In the genomic region with DNA sequence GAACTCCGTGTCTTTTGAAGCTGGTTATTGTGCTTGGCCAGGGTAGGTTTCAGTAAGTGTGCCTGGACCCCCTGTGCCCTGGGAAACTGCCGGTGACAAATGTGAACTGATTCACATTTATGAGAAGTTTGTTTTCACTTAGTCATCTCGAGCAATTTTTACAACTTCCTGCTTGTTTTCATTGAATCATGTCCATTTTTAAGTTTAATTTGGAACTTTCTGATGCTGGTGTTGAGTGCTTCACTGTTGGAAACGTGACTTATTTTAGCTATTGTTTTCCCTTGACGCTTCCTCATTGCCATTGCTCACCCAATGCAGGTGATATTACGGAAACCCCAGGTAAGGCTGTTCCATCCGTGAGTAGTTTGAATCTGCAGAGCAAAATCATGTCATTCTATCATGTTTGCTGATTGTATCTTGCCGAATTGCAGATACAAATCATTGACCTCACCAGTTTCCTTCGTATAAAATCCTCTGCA, we compare ENCODE assay signal across 16 cellular contexts.
A peak's percentile ranks its signal among the peaks of the same experiment; 100 is the strongest.
DNase-seq lines count a peak whose midpoint lies in the region; ATAC-seq and TF ChIP-seq lines count a peak whose summit lies in the region.
"Had no signal": no experiment of that assay in that cellular context is flagged by ENCODE, and none has a peak within 500 bp of the region (broad histone marks: within the 10 kb centered on the region; RNA-seq: fewer than 3 reads in every experiment).

No MANE protein-coding gene starts in this region.

- H3K4me3 ChIP-seq in Loucy (ENCODE audit: low read length, poor library complexity, severe bottlenecking) (no peak overlapping the region), thoracic aorta (no peak overlapping the region)
- H3K4me3 ChIP-seq: gastroesophageal sphincter, SJCRH30, uterus had no signal

- no peaks in the 10 kb centered on the region for H3K36me3 Mint-ChIP-seq in activated naive CD4-positive, alpha-beta T cell treated with anti-CD3 and anti-CD28 coated beads for 36 hours (ENCODE audit: low read depth)
- H3K36me3 Mint-ChIP-seq: activated naive CD4-positive, alpha-beta T cell treated with anti-CD3 and anti-CD28 coated beads, Interleukin-2, amount 10 ng/mL, durations not matched to agents 7 days and 5 days had no signal

- H3K27me3 ChIP-seq in Loucy (ENCODE audit: insufficient read depth, low read length, poor library complexity, severe bottlenecking) (no peaks in the 10 kb centered on the region), thoracic aorta (replicated peaks; ENCODE audit: insufficient read depth) (no peaks in the 10 kb centered on the region)
- H3K27me3 ChIP-seq: gastroesophageal sphincter, SJCRH30, uterus had no signal

- CTCF ChIA-PET in activated naive CD4-positive, alpha-beta T cell treated with anti-CD3 and anti-CD28 coated beads for 36 hours (lab: Charles Lee): no interaction called here

- intact Hi-C loops in activated naive CD4-positive, alpha-beta T cell treated with anti-CD3 and anti-CD28 coated beads for 36 hours (cut with micrococcal nuclease): no loop called here

- H3K36me3 ChIP-seq in Loucy (ENCODE audit: insufficient read depth, low read length) (no peaks in the 10 kb centered on the region), thoracic aorta (no peaks in the 10 kb centered on the region)
- H3K36me3 ChIP-seq: gastroesophageal sphincter, SJCRH30, uterus had no signal

- H3K27ac Mint-ChIP-seq in activated naive CD4-positive, alpha-beta T cell treated with anti-CD3 and anti-CD28 coated beads for 36 hours: no peak overlapping the region
- H3K27ac Mint-ChIP-seq: activated naive CD4-positive, alpha-beta T cell treated with anti-CD3 and anti-CD28 coated beads, Interleukin-2, amount 10 ng/mL, durations not matched to agents 7 days and 5 days; endodermal cell had no signal

- TF ChIP-seq CTCF in Loucy (conservative IDR thresholded peaks at IDR 0.05; ENCODE audit: low read length): no peak
- TF ChIP-seq CTCF in thoracic aorta (IDR thresholded peaks at IDR 0.05): no peak

- H3K4me1 ChIP-seq in Loucy (ENCODE audit: insufficient read depth, low read length, poor library complexity, severe bottlenecking): peaks cover 21% of the 10 kb centered on the region
- peaks cover 3 to 10% of the 10 kb centered on the region in 2 donors for H3K4me1 ChIP-seq in thoracic aorta (ENCODE audit: control insufficient read depth in 1 of 2, low read depth in 2 of 2)
- H3K4me1 ChIP-seq: SJCRH30, uterus had no signal

- no peaks in the 10 kb centered on the region for H4K20me1 ChIP-seq in Loucy (ENCODE audit: insufficient read depth, low read length, poor library complexity, severe bottlenecking)

- no peaks in the 10 kb centered on the region for H3K9me2 ChIP-seq in Loucy (replicated peaks; ENCODE audit: low read depth, low read length)

- 0 out of 2 replicates have a peak overlapping the region, but pooled peaks have one; percentile 0 for H2AFZ ChIP-seq in Loucy (ENCODE audit: low read length)

- no peak overlapping the region for H3K9ac ChIP-seq in Loucy (ENCODE audit: low read depth, low read length, poor library complexity, severe bottlenecking)

- H3K27me3 Mint-ChIP-seq in activated naive CD4-positive, alpha-beta T cell treated with anti-CD3 and anti-CD28 coated beads for 36 hours (ENCODE audit: low read depth): peaks cover 4% of the 10 kb centered on the region

- peak overlapping the region; percentile 31 for H3K4me2 ChIP-seq in Loucy (ENCODE audit: low read depth, low read length, poor library complexity, severe bottlenecking)

- peak; percentile 61 for ATAC-seq in thoracic aorta (ENCODE audit: insufficient number of reproducible peaks, low FRiP score, low read depth)
- ATAC-seq in GM21381 (IDR thresholded peaks at IDR 0.05; ENCODE audit: unreplicated experiment): no peak
- ATAC-seq: gastroesophageal sphincter, sciatic nerve had no signal

- H3K4me1 Mint-ChIP-seq in activated naive CD4-positive, alpha-beta T cell treated with anti-CD3 and anti-CD28 coated beads for 36 hours (ENCODE audit: low read depth): peaks cover 4% of the 10 kb centered on the region
- H3K4me1 Mint-ChIP-seq: activated naive CD4-positive, alpha-beta T cell treated with anti-CD3 and anti-CD28 coated beads, Interleukin-2, amount 10 ng/mL, durations not matched to agents 7 days and 5 days had no signal

- no peaks in the 10 kb centered on the region for H3K79me2 ChIP-seq in Loucy (ENCODE audit: insufficient read depth, low read length)

- DNase-seq in activated naive CD4-positive, alpha-beta T cell treated with anti-CD3 and anti-CD28 coated beads for 36 hours: peak; percentile 31
- no peak for DNase-seq in activated naive CD4-positive, alpha-beta T cell (lab: John Stamatoyannopoulos, UW)
- DNase-seq in dermis blood vessel endothelial cell (peak; percentile 43), thoracic aorta (ENCODE audit: low spot score) (no peak), dedifferentiated amniotic fluid mesenchymal stem cell (ENCODE audit: extremely low spot score) (no peak), D341Med (ENCODE audit: low spot score) (no peak)
- DNase-seq: activated naive CD4-positive, alpha-beta T cell treated with anti-CD3 and anti-CD28 coated beads, Interleukin-2, amount 10 ng/mL, durations not matched to agents 7 days and 5 days; endodermal cell; NCI-H2107; SJCRH30; stimulated activated naive CD4-positive, alpha-beta T cell treated with Interleukin-2 at 50 U/mL for 16 hours; uterus had no signal

- no peaks in the 10 kb centered on the region for H3F3A ChIP-seq in Loucy (ENCODE audit: low read depth)

- H3K9me3 Mint-ChIP-seq in activated naive CD4-positive, alpha-beta T cell treated with anti-CD3 and anti-CD28 coated beads for 36 hours: no peaks in the 10 kb centered on the region
- H3K9me3 Mint-ChIP-seq: activated naive CD4-positive, alpha-beta T cell treated with anti-CD3 and anti-CD28 coated beads, Interleukin-2, amount 10 ng/mL, durations not matched to agents 7 days and 5 days; endodermal cell had no signal

- H3K9me3 ChIP-seq in Loucy (ENCODE audit: insufficient read depth, low read depth, low read length) (no peaks in the 10 kb centered on the region), thoracic aorta (no peaks in the 10 kb centered on the region)
- H3K9me3 ChIP-seq: gastroesophageal sphincter, SJCRH30, uterus had no signal

- H3K4me3 Mint-ChIP-seq in activated naive CD4-positive, alpha-beta T cell treated with anti-CD3 and anti-CD28 coated beads for 36 hours: no peak overlapping the region
- H3K4me3 Mint-ChIP-seq: activated naive CD4-positive, alpha-beta T cell treated with anti-CD3 and anti-CD28 coated beads, Interleukin-2, amount 10 ng/mL, durations not matched to agents 7 days and 5 days; endodermal cell had no signal

- H3K27ac ChIP-seq in thoracic aorta: no peak overlapping the region
- H3K27ac ChIP-seq: gastroesophageal sphincter, SJCRH30, uterus had no signal

Comparison
In these comparisons a context has a peak if more than half of its experiments do, and no peak if none do; other contexts are left out.
1. DNase-seq: peak in activated naive CD4-positive, alpha-beta T cell treated with anti-CD3 and anti-CD28 coated beads for 36 hours (single experiment) and dermis blood vessel endothelial cell (single experiment); none in activated naive CD4-positive, alpha-beta T cell (0 of 4), thoracic aorta (single experiment), dedifferentiated amniotic fluid mesenchymal stem cell (single experiment) and D341Med (single experiment).